13 cellular contexts compared by ENCODE assay signal in genomic region chr2:38794235-38794946, GRCh38.
"Had no signal": no experiment of that assay in that cellular context is flagged by ENCODE, and none has a peak within 500 bp of the region (broad histone marks: within the 10 kb centered on the region; RNA-seq: fewer than 3 reads in every experiment).

No MANE protein-coding gene starts in this region.

- H3K27me3 Mint-ChIP-seq: naive thymus-derived CD4-positive, alpha-beta T cell; stimulated activated naive B cell treated with anti-CD40 and anti-IgM and Interleukin-4, amounts not matched to agents 10 μg/mL and 1 μg/mL and 100 μg/mL, for 72 hours; T-helper 17 cell had no signal

- ATAC-seq: activated naive CD4-positive, alpha-beta T cell treated with anti-CD3 and anti-CD28 coated beads, Interleukin-2, amount 50 U/mL, for 72 hours; left lung; naive thymus-derived CD4-positive, alpha-beta T cell; stimulated activated naive B cell treated with anti-CD40 and anti-IgM and Interleukin-4, amounts not matched to agents 10 μg/mL and 1 μg/mL and 100 μg/mL, for 72 hours; T-helper 17 cell had no signal

- H3K36me3 ChIP-seq: pancreas had no signal

- H3K27ac ChIP-seq: adrenal gland, esophagus muscularis mucosa, left lung, pancreas, WERI-Rb-1 had no signal

- H3K36me3 Mint-ChIP-seq: activated naive CD4-positive, alpha-beta T cell treated with anti-CD3 and anti-CD28 coated beads, Interleukin-2, amount 50 U/mL, for 72 hours had no signal

- H3K4me1 Mint-ChIP-seq: naive thymus-derived CD4-positive, alpha-beta T cell; T-helper 17 cell had no signal

- H3K9me3 ChIP-seq: adrenal gland, esophagus muscularis mucosa, left lung, pancreas had no signal

- H3K9me3 Mint-ChIP-seq: activated naive CD4-positive, alpha-beta T cell treated with anti-CD3 and anti-CD28 coated beads, Interleukin-2, amount 50 U/mL, for 72 hours; naive thymus-derived CD4-positive, alpha-beta T cell; stimulated activated naive B cell treated with anti-CD40 and anti-IgM and Interleukin-4, amounts not matched to agents 10 μg/mL and 1 μg/mL and 100 μg/mL, for 72 hours had no signal

- H3K4me3 ChIP-seq: adrenal gland, esophagus muscularis mucosa, left lung, pancreas had no signal

- DNase-seq: activated CD4-positive, alpha-beta T cell treated with anti-CD3 and anti-CD28 coated beads for 1 hour; activated gamma-delta T cell; adrenal gland; cerebellar nuclear complex; cortex of kidney; left lung; naive thymus-derived CD4-positive, alpha-beta T cell; pancreas; stimulated activated naive B cell treated with anti-CD40 and anti-IgM and Interleukin-4, amounts not matched to agents 10 μg/mL and 1 μg/mL and 100 μg/mL, for 72 hours; T-helper 17 cell; WERI-Rb-1 had no signal

- H3K4me1 ChIP-seq: adrenal gland, esophagus muscularis mucosa, pancreas had no signal

- H3K4me3 Mint-ChIP-seq: naive thymus-derived CD4-positive, alpha-beta T cell; stimulated activated naive B cell treated with anti-CD40 and anti-IgM and Interleukin-4, amounts not matched to agents 10 μg/mL and 1 μg/mL and 100 μg/mL, for 72 hours; T-helper 17 cell had no signal

- H3K27me3 ChIP-seq: adrenal gland, esophagus muscularis mucosa, left lung, pancreas had no signal

- H3K27ac Mint-ChIP-seq: naive thymus-derived CD4-positive, alpha-beta T cell; stimulated activated naive B cell treated with anti-CD40 and anti-IgM and Interleukin-4, amounts not matched to agents 10 μg/mL and 1 μg/mL and 100 μg/mL, for 72 hours had no signal
